ENCODE assay signal across 22 cellular contexts in the genomic region with DNA sequence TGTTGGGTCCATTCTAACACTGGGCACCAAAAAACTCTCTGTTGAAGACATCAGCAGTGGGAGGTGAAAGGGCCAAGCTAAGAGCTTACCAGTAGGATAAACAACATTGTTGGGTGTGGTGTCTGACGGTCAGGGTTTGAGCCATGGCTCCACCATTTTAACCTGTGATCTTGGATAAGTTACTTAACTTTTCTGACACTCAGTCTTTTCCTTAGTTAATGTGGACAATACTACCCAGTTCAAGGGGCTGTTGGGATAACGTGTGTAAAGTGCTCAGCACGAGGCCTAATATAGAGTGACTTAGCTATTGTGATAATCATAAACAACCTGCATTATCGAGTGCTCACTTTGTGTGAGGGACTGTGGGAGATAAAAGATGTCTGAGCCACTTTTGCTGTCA. TPM values are rescaled to one million over a fixed set of nuclear protein-coding genes. Genes with fewer than 3 reads are reported as not detected.
DNase-seq lines count a peak whose midpoint lies in the region; ATAC-seq, FAIRE-seq and TF ChIP-seq lines count a peak whose summit lies in the region.
"Had no signal": no experiment of that assay in that cellular context is flagged by ENCODE, and none has a peak within 500 bp of the region (broad histone marks: within the 10 kb centered on the region; RNA-seq: fewer than 3 reads in every experiment).

No MANE protein-coding gene starts in this region.

- TF ChIP-seq POLR2A in K562 (conservative IDR thresholded peaks at IDR 0.05) = no peak

- no peak for TF ChIP-seq RAD21 in K562 (CRISPR knock-in tag; conservative IDR thresholded peaks at IDR 0.05 in 1 of 2, IDR thresholded peaks at IDR 0.05 in 1 of 2)

- ATAC-seq in K562 (no peak), psoas muscle (no peak), GM21529 (IDR thresholded peaks at IDR 0.05; ENCODE audit: unreplicated experiment) (no peak), GM19397 (IDR thresholded peaks at IDR 0.05; ENCODE audit: unreplicated experiment) (no peak)
- ATAC-seq: A549, GM23338 had no signal

- H3K9me3 ChIP-seq in K562 (replicated peaks; ENCODE audit: control insufficient read depth, insufficient read depth, low read depth, low read length) (no peaks in the 10 kb centered on the region), psoas muscle (no peaks in the 10 kb centered on the region)
- H3K9me3 ChIP-seq: A549; BLaER1 treated with 17β-estradiol and CSF1 and Interleukin-3, amounts not matched to agents 10 nM and 100 nM; Peyer's patch; SJSA1 had no signal

- H3K4me1 ChIP-seq in K562 (replicated peaks in 1 of 2; ENCODE audit: control insufficient read depth in 2 of 2, insufficient read depth in 2 of 2, low read length in 2 of 2) (peaks cover 21 to 33% of the 10 kb centered on the region in 2 experiments; a peak in 4 of 5 replicates), psoas muscle (peaks cover 45% of the 10 kb centered on the region)
- H3K4me1 ChIP-seq: A549, SJSA1 had no signal

- in situ Hi-C loops in K562 (cut with MboI) = no loop called here

- no peak for TF ChIP-seq CTCF in K562 (IDR thresholded peaks at IDR 0.05 in 2 of 3, conservative IDR thresholded peaks at IDR 0.05 in 1 of 3; ENCODE audit: insufficient read depth in 2 of 3, low read depth in 1 of 3, low read length in 3 of 3)
- TF ChIP-seq CTCF in psoas muscle (IDR thresholded peaks at IDR 0.05) = no peak

- no TSS peak for BruUV-seq in K562 (replicated peaks; lab: Mats Ljungman, UMichigan)

- 17% methylated on average over 4 of the region's 4 CpGs for WGBS in K562 (ENCODE audit: insufficient coverage, low coverage, missing lambda C conversion rate)
- WGBS in psoas muscle, 3 donors = 85 to 98% (median 90%) methylated on average over 4 of the region's 4 CpGs

- no peak overlapping the region; the same call in 1 of the 2 replicates for H3K4me2 ChIP-seq in K562 (ENCODE audit: insufficient read depth, low read length)
- H3K4me2 ChIP-seq: A549; BLaER1 treated with 17β-estradiol and CSF1 and Interleukin-3, amounts not matched to agents 10 nM and 100 nM; GM23338 had no signal

- no peak for TF ChIP-seq EP300 in K562 (IDR thresholded peaks at IDR 0.05; ENCODE audit: low read length)

- no peak overlapping the region for H3K4me3 ChIP-seq in K562
- no peak overlapping the region for H3K4me3 ChIP-seq in psoas muscle
- H3K4me3 ChIP-seq: A549; BLaER1 treated with 17β-estradiol and CSF1 and Interleukin-3, amounts not matched to agents 10 nM and 100 nM; GM23338; Peyer's patch; SJSA1 had no signal

- CTCF ChIA-PET in K562 (lab: Yijun Ruan, JAX; ENCODE audit: low intra/inter-chr PET ratio) = no interaction called here

- H3K27me3 ChIP-seq in K562 (ENCODE audit: control insufficient read depth in 2 of 2, insufficient read depth in 2 of 2, low read length in 2 of 2) (no peaks in the 10 kb centered on the region), psoas muscle (ENCODE audit: insufficient read depth in 3 of 3, low read length in 2 of 3) (no peaks in the 10 kb centered on the region)
- H3K27me3 ChIP-seq: BLaER1 treated with 17β-estradiol and CSF1 and Interleukin-3, amounts not matched to agents 10 nM and 100 nM; Peyer's patch; SJSA1 had no signal

- no peaks in the 10 kb centered on the region for H3K79me2 ChIP-seq in K562 (ENCODE audit: control insufficient read depth, insufficient read depth, low read length)

- FAIRE-seq in K562 (lab: Jason Lieb, UNC) = peak; percentile 62
- FAIRE-seq: A549, G401.6 had no signal

- H3K9me1 ChIP-seq in K562 (ENCODE audit: control insufficient read depth, insufficient read depth, low read length) = no peaks in the 10 kb centered on the region

- H3K36me3 ChIP-seq in K562 (ENCODE audit: control insufficient read depth, insufficient read depth, low read length) (no peaks in the 10 kb centered on the region), psoas muscle (ENCODE audit: insufficient read depth in 1 of 2, low read depth in 1 of 2) (peaks cover 0 to 74% of the 10 kb centered on the region in 2 donors)
- H3K36me3 ChIP-seq: SJSA1 had no signal

- H3K27ac ChIP-seq in K562 (ENCODE audit: extremely low read depth, low read depth, low read length) (no peak overlapping the region), psoas muscle (peak overlapping the region; percentile 50)
- H3K27ac ChIP-seq: A549; BLaER1 treated with 17β-estradiol and CSF1 and Interleukin-3, amounts not matched to agents 10 nM and 100 nM; Peyer's patch; SJSA1 had no signal

- POLR2A ChIA-PET in K562 (lab: Yijun Ruan, JAX) = interaction anchor here (0.6 to 1.7 kb wide), 8 partner anchors 9 to 75 kb away, joined by 3 to 8 read pairs (median 3); no protein-coding TSS in a partner anchor

- no peak overlapping the region for H3K9ac ChIP-seq in K562 (ENCODE audit: insufficient read depth in 1 of 2, low read depth in 2 of 2, low read length in 2 of 2)
- H3K9ac ChIP-seq: BLaER1 treated with 17β-estradiol and CSF1 and Interleukin-3, amounts not matched to agents 10 nM and 100 nM had no signal

- H2AFZ ChIP-seq in K562 (ENCODE audit: low read depth, low read length) = peak overlapping the region; percentile 65
- H2AFZ ChIP-seq: GM23338 had no signal

- no peaks in the 10 kb centered on the region for H4K20me1 ChIP-seq in K562 (replicated peaks; ENCODE audit: control insufficient read depth, insufficient read depth, low read length)

- intact Hi-C loops in K562 (cut with micrococcal nuclease) (no loop called here), psoas muscle (cut with DNase I) (no loop called here)

- peak; percentile 43 for DNase-seq in activated CD8-positive, alpha-beta memory T cell treated with anti-CD3 and anti-CD28 coated beads, Interleukin-2, amount 50 U/mL, for 48 hours
- DNase-seq in activated CD8-positive, alpha-beta memory T cell treated with anti-CD3 and anti-CD28 coated beads, Interleukin-2, amount 50 U/mL, for 4 hours = no peak
- DNase-seq in K562 (ENCODE audit: extremely low read depth in 1 of 4, low spot score in 3 of 4) (no peak), psoas muscle (no peak), DMS114 treated with DMSO at 0.1 percent for 48 hours (lab: John Stamatoyannopoulos, UW; ENCODE audit: unreplicated experiment) (no peak), superior temporal gyrus (ENCODE audit: extremely low spot score) (no peak)
- DNase-seq: HCEC 1CT, MM.1S, NCI-H1092, NCI-H146, NCI-H2029 treated with DMSO at 0.1 percent for 48 hours, NCI-H2171 treated with DMSO at 0.1 percent for 48 hours, NCI-H446 treated with DMSO at 0.1 percent for 48 hours had no signal

RNA-seq across cellular contexts. Expression of a gene that starts 6.1 kb away (rescaled TPM):
- total RNA-seq in K562 (2011; cell fraction: chromatin; rRNA removed; ENCODE audit: low replicate concordance) = 2.3 and 3.3 TPM in 2 replicates
- 2.2 and 3.5 TPM in 2 replicates for total RNA-seq in K562 (2011; cell fraction: nucleolus; rRNA removed)
- 0.84 and 3.1 TPM in 2 replicates for total RNA-seq in K562 (2011; cell fraction: nucleoplasm; rRNA removed)
- 0.05 and 0.94 TPM in 2 replicates for total RNA-seq in K562 (2014; rRNA removed)
- total RNA-seq in K562 (2014; rRNA removed; fragmentation: Illumina TruSeq; extraction: Trizol) = 0.25 and 0.29 TPM in 2 replicates
- total RNA-seq in K562 (2015; rRNA removed; fragmentation: Illumina TruSeq; extraction: Trizol) = 0.41 and 0.65 TPM in 2 replicates
- 0.18 and 0.53 TPM in 2 replicates for total RNA-seq in K562 (2021)
- polyA plus RNA-seq in K562 (2011; rRNA removed) = 0.15 and 0.26 TPM in 2 replicates
- polyA plus RNA-seq in K562 (2011; cell fraction: cytosol; rRNA removed) = 0.24 and 0.27 TPM in 2 replicates
- 1.9 and 2.1 TPM in 2 replicates for polyA plus RNA-seq in K562 (2011; cell fraction: nucleus; rRNA removed)
- polyA plus RNA-seq in K562 (2012) = 0.46 and 0.66 TPM in 2 replicates
- 0.43 and 0.53 TPM in 2 replicates for polyA plus RNA-seq in K562 (2014; fragmentation: Illumina TruSeq; extraction: Trizol)
- polyA plus RNA-seq in K562 (2014; fragmentation: Nextera tagmentation; extraction: Ambion mirVana) = not detected
- polyA plus RNA-seq in K562 (2014; rRNA removed) = 0.04 and 0.21 TPM in 2 replicates
- polyA minus RNA-seq in K562 (2011; rRNA and poly(A)+ RNA removed) = 0.36 and 0.39 TPM in 2 replicates
- not detected in 2 replicates for polyA minus RNA-seq in K562 (2011; cell fraction: cytosol; rRNA and poly(A)+ RNA removed)
- polyA minus RNA-seq in K562 (2011; cell fraction: nucleus; rRNA and poly(A)+ RNA removed) = 0.81 and 1.00 TPM in 2 replicates
- total RNA-seq in psoas muscle = 100 to 1,000 TPM in 3 of 4 donors, 10 to 100 TPM in 1; 53.8 to 299 (median 169) TPM
- polyA plus RNA-seq in psoas muscle = 100 to 1,000 TPM in 2 of 3 donors, 1 to 10 TPM in 1; 8.9 to 587 (median 330) TPM

RNA-seq across cellular contexts. Expression of a gene that starts 20.2 kb away (rescaled TPM):
- 125 and 263 TPM in 2 replicates for total RNA-seq in K562 (2011; cell fraction: chromatin; rRNA removed; ENCODE audit: low replicate concordance)
- total RNA-seq in K562 (2011; cell fraction: nucleolus; rRNA removed) = 180 and 194 TPM in 2 replicates
- total RNA-seq in K562 (2011; cell fraction: nucleoplasm; rRNA removed) = 161 and 172 TPM in 2 replicates
- total RNA-seq in K562 (2014; rRNA removed) (21.5 and 29.2 TPM in 2 replicates), K562 (2014; rRNA removed; fragmentation: Illumina TruSeq; extraction: Trizol) (19.6 and 24.1 TPM in 2 replicates), K562 (2015; rRNA removed; fragmentation: Illumina TruSeq; extraction: Trizol) (19.2 and 25.9 TPM in 2 replicates), K562 (2021) (141 and 152 TPM in 2 replicates), psoas muscle (10 to 100 TPM; 40.8 to 99.5 (median 66.1) TPM)
- polyA plus RNA-seq in K562 (2011; rRNA removed) (45.6 and 59.3 TPM in 2 replicates), K562 (2014; fragmentation: Illumina TruSeq; extraction: Trizol) (147 and 173 TPM in 2 replicates), K562 (2014; fragmentation: Nextera tagmentation; extraction: Ambion mirVana) (100 to 1,000 TPM in 1 of 2 experiments, 10 to 100 TPM in 1; 95.7 to 216 TPM), K562 (2014; rRNA removed) (84.5 and 87.9 TPM in 2 replicates), psoas muscle (10 to 100 TPM; 11.8 to 90.6 (median 89.6) TPM)
- polyA plus RNA-seq in K562 (2011; cell fraction: cytosol; rRNA removed) = 113 and 142 TPM in 2 replicates
- polyA plus RNA-seq in K562 (2011; cell fraction: nucleus; rRNA removed) = 52.2 and 60.9 TPM in 2 replicates
- polyA plus RNA-seq in K562 (2012) = 99.1 and 151 TPM in 2 replicates
- polyA minus RNA-seq in K562 (2011; rRNA and poly(A)+ RNA removed) = 59.5 and 95.2 TPM in 2 replicates
- 107 and 109 TPM in 2 replicates for polyA minus RNA-seq in K562 (2011; cell fraction: cytosol; rRNA and poly(A)+ RNA removed)
- polyA minus RNA-seq in K562 (2011; cell fraction: nucleus; rRNA and poly(A)+ RNA removed) = 69.9 and 106 TPM in 2 replicates

RNA-seq across cellular contexts. Expression of a gene that starts 52.0 kb away (rescaled TPM):
- total RNA-seq in K562 (2011; cell fraction: chromatin; rRNA removed; ENCODE audit: low replicate concordance) = 0.69 TPM in 1 of 2 replicates, not detected in the other
- total RNA-seq in K562 (2011; cell fraction: nucleolus; rRNA removed) = not detected in 2 replicates
- 0.31 and 0.81 TPM in 2 replicates for total RNA-seq in K562 (2011; cell fraction: nucleoplasm; rRNA removed)
- total RNA-seq in K562 (2014; rRNA removed) (not detected in 2 replicates), K562 (2014; rRNA removed; fragmentation: Illumina TruSeq; extraction: Trizol) (not detected in 2 replicates), K562 (2015; rRNA removed; fragmentation: Illumina TruSeq; extraction: Trizol) (not detected in 2 replicates), K562 (2021) (not detected in 2 replicates), psoas muscle (not detected)
- polyA plus RNA-seq in K562 (2011; rRNA removed) (0.14 and 0.46 TPM in 2 replicates), K562 (2014; fragmentation: Illumina TruSeq; extraction: Trizol) (not detected in 2 replicates), K562 (2014; fragmentation: Nextera tagmentation; extraction: Ambion mirVana) (not detected), K562 (2014; rRNA removed) (0.04 TPM in 1 of 2 replicates, not detected in the other), psoas muscle (under 1 TPM in 1 of 3 donors, not detected in 2; 0.03 TPM)
- polyA plus RNA-seq in K562 (2011; cell fraction: cytosol; rRNA removed) = 0.13 TPM in 1 of 2 replicates, not detected in the other
- polyA plus RNA-seq in K562 (2011; cell fraction: nucleus; rRNA removed) = 0.73 and 1.4 TPM in 2 replicates
- polyA plus RNA-seq in K562 (2012) = 0.08 and 0.10 TPM in 2 replicates
- 0.15 TPM in 1 of 2 replicates, not detected in the other for polyA minus RNA-seq in K562 (2011; rRNA and poly(A)+ RNA removed)
- not detected in 2 replicates for polyA minus RNA-seq in K562 (2011; cell fraction: cytosol; rRNA and poly(A)+ RNA removed)
- polyA minus RNA-seq in K562 (2011; cell fraction: nucleus; rRNA and poly(A)+ RNA removed) = 0.13 and 0.44 TPM in 2 replicates
- total RNA-seq: LHCN-M2, SJSA1 had no signal

Comparison
In these comparisons a context has a peak if more than half of its experiments do, and no peak if none do; other contexts are left out.
1. RNA of a gene that starts 6.1 kb away (total RNA-seq): 53.8 to 299 TPM in psoas muscle; 0.05 to 3.5 TPM in K562; every median in the first group is over 10 times any median in the second.